In genomic region chr18:5452943-5453342, GRCh38 we compare ENCODE assay signal across 27 cellular contexts.
"Had no signal": no experiment of that assay in that cellular context is flagged by ENCODE, and none has a peak within 500 bp of the region (broad histone marks: within the 10 kb centered on the region; RNA-seq: fewer than 3 reads in every experiment).

No MANE protein-coding gene starts in this region.

- H3K36me3 ChIP-seq: brain microvascular endothelial cell, esophagus squamous epithelium, left ventricle myocardium inferior, sigmoid colon, stomach, suprapubic skin, tibial nerve, vagina had no signal

- H3K27me3 ChIP-seq: brain microvascular endothelial cell, dorsolateral prefrontal cortex, esophagus squamous epithelium, foreskin keratinocyte, sigmoid colon, stomach, suprapubic skin, tibial nerve, vagina had no signal

- H3K36me3 Mint-ChIP-seq: activated CD8-positive, alpha-beta memory T cell treated with anti-CD3 and anti-CD28 coated beads, Interleukin-2, amount 10 ng/mL, durations not matched to agents 7 days and 5 days; activated naive CD4-positive, alpha-beta T cell treated with anti-CD3 and anti-CD28 coated beads, Interleukin-2, amount 10 ng/mL, durations not matched to agents 7 days and 5 days; immature natural killer cell; stimulated activated memory B cell treated with anti-CD40 and anti-IgM and Interleukin-4, amounts not matched to agents 10 μg/mL and 1 μg/mL and 100 μg/mL, for 72 hours had no signal

- H3K4me3 ChIP-seq: dorsolateral prefrontal cortex, esophagus squamous epithelium, left ventricle myocardium inferior, sigmoid colon, smooth muscle cell, stomach, suprapubic skin, tibial nerve, vagina had no signal

- H3K9me3 ChIP-seq: esophagus squamous epithelium, left ventricle myocardium inferior, sigmoid colon, stomach, suprapubic skin, tibial nerve, vagina had no signal

- H3K4me1 ChIP-seq: foreskin keratinocyte, left ventricle myocardium inferior, stomach, vagina had no signal

- H3K9me3 Mint-ChIP-seq: activated CD4-positive, alpha-beta T cell treated with anti-CD3 and anti-CD28 coated beads, Interleukin-2, amount 10 ng/mL, durations not matched to agents 24 days and 14 days; activated CD8-positive, alpha-beta T cell treated with anti-CD3 and anti-CD28 coated beads for 36 hours; activated naive CD4-positive, alpha-beta T cell treated with anti-CD3 and anti-CD28 coated beads, Interleukin-2, amount 10 ng/mL, durations not matched to agents 7 days and 5 days; immature natural killer cell; naive thymus-derived CD4-positive, alpha-beta T cell; neural crest cell; stimulated activated memory B cell treated with anti-CD40 and anti-IgM and Interleukin-4, amounts not matched to agents 10 μg/mL and 1 μg/mL and 100 μg/mL, for 72 hours had no signal

- H3K4me1 Mint-ChIP-seq: stimulated activated memory B cell treated with anti-CD40 and anti-IgM and Interleukin-4, amounts not matched to agents 10 μg/mL and 1 μg/mL and 100 μg/mL, for 72 hours had no signal

- H3K27me3 Mint-ChIP-seq: activated naive CD4-positive, alpha-beta T cell treated with anti-CD3 and anti-CD28 coated beads, Interleukin-2, amount 10 ng/mL, durations not matched to agents 7 days and 5 days; progenitor cell of endocrine pancreas; stimulated activated memory B cell treated with anti-CD40 and anti-IgM and Interleukin-4, amounts not matched to agents 10 μg/mL and 1 μg/mL and 100 μg/mL, for 72 hours had no signal

- H3K27ac Mint-ChIP-seq: activated CD4-positive, alpha-beta T cell treated with anti-CD3 and anti-CD28 coated beads, Interleukin-2, amount 10 ng/mL, durations not matched to agents 24 days and 14 days; activated CD8-positive, alpha-beta memory T cell treated with anti-CD3 and anti-CD28 coated beads, Interleukin-2, amount 10 ng/mL, durations not matched to agents 7 days and 5 days; activated CD8-positive, alpha-beta T cell treated with anti-CD3 and anti-CD28 coated beads for 36 hours; activated naive CD4-positive, alpha-beta T cell treated with anti-CD3 and anti-CD28 coated beads, Interleukin-2, amount 10 ng/mL, durations not matched to agents 7 days and 5 days; immature natural killer cell; naive thymus-derived CD4-positive, alpha-beta T cell; progenitor cell of endocrine pancreas; stimulated activated memory B cell treated with anti-CD40 and anti-IgM and Interleukin-4, amounts not matched to agents 10 μg/mL and 1 μg/mL and 100 μg/mL, for 72 hours had no signal

- DNase-seq: activated CD4-positive, alpha-beta T cell treated with anti-CD3 and anti-CD28 coated beads, Interleukin-2, amount 10 ng/mL, durations not matched to agents 24 days and 14 days; activated CD8-positive, alpha-beta memory T cell treated with anti-CD3 and anti-CD28 coated beads, Interleukin-2, amount 10 ng/mL, durations not matched to agents 7 days and 5 days; activated CD8-positive, alpha-beta T cell treated with anti-CD3 and anti-CD28 coated beads for 36 hours; activated effector memory CD4-positive, alpha-beta T cell treated with anti-CD3 and anti-CD28 coated beads, Interleukin-2, amount 50 U/mL, for 16 hours; activated naive CD4-positive, alpha-beta T cell treated with anti-CD3 and anti-CD28 coated beads, Interleukin-2, amount 10 ng/mL, durations not matched to agents 7 days and 5 days; activated T-cell treated with anti-CD3 and anti-CD28 coated beads for 4 hours; aorta; brain microvascular endothelial cell; dorsolateral prefrontal cortex; esophagus squamous epithelium; foreskin keratinocyte; immature natural killer cell; left ventricle myocardium inferior; naive thymus-derived CD4-positive, alpha-beta T cell; retina; sigmoid colon; stimulated activated CD4-positive, alpha-beta T cell treated with anti-CD3 and anti-CD28 coated beads, Interleukin-15, amount 100 ng/mL, for 24 hours; stomach had no signal

- H3K27ac ChIP-seq: brain microvascular endothelial cell, dorsolateral prefrontal cortex, esophagus squamous epithelium, foreskin keratinocyte, left ventricle myocardium inferior, sigmoid colon, stomach, suprapubic skin, tibial nerve, vagina, VCaP had no signal

- ATAC-seq: activated CD4-positive, CD25-positive, alpha-beta regulatory T cell treated with anti-CD3 and anti-CD28 coated beads, Interleukin-2, amount 50 U/mL, for 24 hours; activated CD8-positive, alpha-beta memory T cell treated with anti-CD3 and anti-CD28 coated beads, Interleukin-2, amount 10 ng/mL, durations not matched to agents 7 days and 5 days; activated CD8-positive, alpha-beta T cell treated with anti-CD3 and anti-CD28 coated beads for 36 hours; foreskin keratinocyte; naive thymus-derived CD4-positive, alpha-beta T cell; stimulated activated memory B cell treated with anti-CD40 and anti-IgM and Interleukin-4, amounts not matched to agents 10 μg/mL and 1 μg/mL and 100 μg/mL, for 72 hours had no signal

- H3K4me3 Mint-ChIP-seq: activated CD4-positive, alpha-beta T cell treated with anti-CD3 and anti-CD28 coated beads, Interleukin-2, amount 10 ng/mL, durations not matched to agents 24 days and 14 days; activated CD8-positive, alpha-beta memory T cell treated with anti-CD3 and anti-CD28 coated beads, Interleukin-2, amount 10 ng/mL, durations not matched to agents 7 days and 5 days; activated CD8-positive, alpha-beta T cell treated with anti-CD3 and anti-CD28 coated beads for 36 hours; activated naive CD4-positive, alpha-beta T cell treated with anti-CD3 and anti-CD28 coated beads, Interleukin-2, amount 10 ng/mL, durations not matched to agents 7 days and 5 days; immature natural killer cell; naive thymus-derived CD4-positive, alpha-beta T cell; neural crest cell; stimulated activated memory B cell treated with anti-CD40 and anti-IgM and Interleukin-4, amounts not matched to agents 10 μg/mL and 1 μg/mL and 100 μg/mL, for 72 hours had no signal
